ENCODE assay signal across 19 cellular contexts in genomic region chr18:34025172-34025801, GRCh38.
DNase-seq lines count a peak whose midpoint lies in the region; ATAC-seq, FAIRE-seq and TF ChIP-seq lines count a peak whose summit lies in the region.
"Had no signal": no experiment of that assay in that cellular context is flagged by ENCODE, and none has a peak within 500 bp of the region (broad histone marks: within the 10 kb centered on the region; RNA-seq: fewer than 3 reads in every experiment).

No MANE protein-coding gene starts in this region.

- 88 to 100% (median 93%) methylated on average over 1 of the region's 1 CpG for WGBS in heart left ventricle, 4 donors

- intact Hi-C loops in left colon (cut with DNase I, micrococcal nuclease): no loop called here
- intact Hi-C loops in heart left ventricle (cut with DNase I): no loop called here
- intact Hi-C loops in gastrocnemius medialis (cut with DNase I; ENCODE audit: low total_unique reads): no loop called here

- H3K36me3 ChIP-seq in heart left ventricle (no peaks in the 10 kb centered on the region), gastrocnemius medialis (no peaks in the 10 kb centered on the region)

- peak overlapping the region; percentile 18 for H3K4me3 Mint-ChIP-seq in progenitor cell of endocrine pancreas (ENCODE audit: low read depth)
- H3K4me3 Mint-ChIP-seq: CD4-positive, alpha-beta memory T cell; GM23338; H9; HFFc6 had no signal

- no peaks in the 10 kb centered on the region for H3K4me1 ChIP-seq in heart left ventricle
- H3K4me1 ChIP-seq in gastrocnemius medialis: no peaks in the 10 kb centered on the region

- peak; percentile 68 for FAIRE-seq in colon (lab: Jason Lieb, UNC)
- FAIRE-seq: GM12878, GM19239 had no signal

- TF ChIP-seq POLR2A in heart left ventricle (IDR thresholded peaks at IDR 0.05): no peak
- no peak for TF ChIP-seq POLR2A in gastrocnemius medialis (IDR thresholded peaks at IDR 0.05)

- H3K27ac ChIP-seq in heart left ventricle: no peak overlapping the region
- H3K27ac ChIP-seq in gastrocnemius medialis: no peak overlapping the region

- no peaks in the 10 kb centered on the region for H3K27me3 Mint-ChIP-seq in progenitor cell of endocrine pancreas
- H3K27me3 Mint-ChIP-seq: CD4-positive, alpha-beta memory T cell had no signal

- no peaks in the 10 kb centered on the region for H3K9me3 ChIP-seq in heart left ventricle
- H3K9me3 ChIP-seq in gastrocnemius medialis: no peaks in the 10 kb centered on the region

- peak; percentile 55 for ATAC-seq in left colon
- no peak for ATAC-seq in heart left ventricle
- no peak for ATAC-seq in gastrocnemius medialis
- ATAC-seq in GM21529 (IDR thresholded peaks at IDR 0.05; ENCODE audit: unreplicated experiment): no peak
- ATAC-seq: GM12878, GM23338, HCT116 had no signal

- no peak for DNase-seq in left colon
- DNase-seq in progenitor cell of endocrine pancreas (ENCODE audit: low spot score, unreplicated experiment): no peak
- no peak for DNase-seq in heart left ventricle
- DNase-seq in gastrocnemius medialis: no peak
- DNase-seq: C1 segment of cervical spinal cord; Calu3; CD4-positive, alpha-beta memory T cell; COR-L47; DMS153; DND-41; GDM1; H9; HFFc6 had no signal

- H3K4me3 ChIP-seq in heart left ventricle (no peak overlapping the region), gastrocnemius medialis (no peak overlapping the region)
- H3K4me3 ChIP-seq: GM12878, GM23338 had no signal

- H3K9me3 Mint-ChIP-seq in progenitor cell of endocrine pancreas (ENCODE audit: low read depth): peaks cover 3% of the 10 kb centered on the region
- H3K9me3 Mint-ChIP-seq: GM23338, H9 had no signal

- peaks cover 31% of the 10 kb centered on the region for H3K4me1 Mint-ChIP-seq in progenitor cell of endocrine pancreas (ENCODE audit: low read depth)
- H3K4me1 Mint-ChIP-seq: CD4-positive, alpha-beta memory T cell; GM23338; H9 had no signal

- in situ Hi-C loops in gastrocnemius medialis (cut with MboI; ENCODE audit: low sequenced_read_pairs in 4 of 4): no loop called here

- TF ChIP-seq CTCF in progenitor cell of endocrine pancreas (IDR thresholded peaks at IDR 0.05; ENCODE audit: unreplicated experiment) (no peak), heart left ventricle (IDR thresholded peaks at IDR 0.05) (no peak), gastrocnemius medialis (IDR thresholded peaks at IDR 0.05 in 4 of 5, conservative IDR thresholded peaks at IDR 0.05 in 1 of 5) (no peak)

- no peaks in the 10 kb centered on the region for H3K27me3 ChIP-seq in heart left ventricle
- no peaks in the 10 kb centered on the region for H3K27me3 ChIP-seq in gastrocnemius medialis

- peaks cover 3% of the 10 kb centered on the region for H3K36me3 Mint-ChIP-seq in progenitor cell of endocrine pancreas (ENCODE audit: insufficient read depth)
- H3K36me3 Mint-ChIP-seq: CD4-positive, alpha-beta memory T cell had no signal

- H3K27ac Mint-ChIP-seq in progenitor cell of endocrine pancreas: peak overlapping the region; percentile 39
- H3K27ac Mint-ChIP-seq: CD4-positive, alpha-beta memory T cell; GM23338; H9; HFFc6 had no signal
